ENCODE assay signal across 30 cellular contexts in the genomic region with DNA sequence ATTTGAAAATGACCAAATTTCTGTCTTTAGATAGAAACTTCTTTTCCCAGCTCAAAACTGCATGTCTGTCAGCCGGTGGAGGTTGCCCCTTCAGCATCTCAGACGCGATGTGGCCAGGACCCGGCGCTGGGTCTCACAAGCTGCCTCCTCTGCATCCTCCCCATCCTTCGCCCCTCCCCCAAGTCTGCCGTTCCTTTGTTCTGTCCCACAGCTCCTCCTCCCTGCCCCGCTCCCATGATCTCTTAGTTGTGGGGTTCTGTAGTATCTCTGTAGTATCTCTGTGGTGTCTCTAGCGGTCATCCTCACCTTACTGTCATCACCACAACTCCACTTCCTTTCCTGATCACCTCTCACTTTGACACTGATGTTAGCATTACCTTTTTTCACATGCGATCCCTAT. TPM values are rescaled to one million over a fixed set of nuclear protein-coding genes. Genes with fewer than 3 reads are reported as not detected.
DNase-seq lines count a peak whose midpoint lies in the region; ATAC-seq and TF ChIP-seq lines count a peak whose summit lies in the region.
"Had no signal": no experiment of that assay in that cellular context is flagged by ENCODE, and none has a peak within 500 bp of the region (broad histone marks: within the 10 kb centered on the region; RNA-seq: fewer than 3 reads in every experiment).

No MANE protein-coding gene starts in this region.

- H3K36me3 Mint-ChIP-seq in central memory CD8-positive, alpha-beta T cell (ENCODE audit: insufficient read depth), result peaks cover 39% of the 10 kb centered on the region
- H3K36me3 Mint-ChIP-seq in immature natural killer cell (peaks cover 25 to 64% (median 44%) of the 10 kb centered on the region in 3 donors), osteocyte (ENCODE audit: unreplicated experiment) (peaks cover 50% of the 10 kb centered on the region)

- H3K27ac Mint-ChIP-seq in central memory CD8-positive, alpha-beta T cell (ENCODE audit: low read depth), result peak overlapping the region; percentile 67
- H3K27ac Mint-ChIP-seq in immature natural killer cell, result peak overlapping the region; percentile 77 to 93 (median 86)
- H3K27ac Mint-ChIP-seq in osteocyte (ENCODE audit: unreplicated experiment), result peak overlapping the region; percentile 60

- no peak for TF ChIP-seq CTCF in osteocyte (IDR thresholded peaks at IDR 0.05)

- no peaks in the 10 kb centered on the region for H3K36me3 ChIP-seq in H7 (replicated peaks; ENCODE audit: control insufficient read depth, insufficient read depth, low read length)
- H3K36me3 ChIP-seq: colonic mucosa, right atrium auricular region had no signal

- H3K4me1 Mint-ChIP-seq in central memory CD8-positive, alpha-beta T cell, result peaks cover 51% of the 10 kb centered on the region
- H3K4me1 Mint-ChIP-seq in immature natural killer cell, result peaks cover 76 to 95% of the 10 kb centered on the region in 2 donors
- H3K4me1 Mint-ChIP-seq in osteocyte (ENCODE audit: unreplicated experiment), result peaks cover 71% of the 10 kb centered on the region

- no peaks in the 10 kb centered on the region for H3K9me3 Mint-ChIP-seq in central memory CD8-positive, alpha-beta T cell
- H3K9me3 Mint-ChIP-seq in immature natural killer cell (no peaks in the 10 kb centered on the region), osteocyte (ENCODE audit: unreplicated experiment) (no peaks in the 10 kb centered on the region)
- H3K9me3 Mint-ChIP-seq: activated naive CD4-positive, alpha-beta T cell treated with anti-CD3 and anti-CD28 coated beads, Interleukin-2, amount 50 U/mL, for 72 hours; neural crest cell had no signal

- no peaks in the 10 kb centered on the region for H3K27me3 Mint-ChIP-seq in central memory CD8-positive, alpha-beta T cell
- H3K27me3 Mint-ChIP-seq in immature natural killer cell (ENCODE audit: low read depth in 3 of 3) (peaks cover 2 to 12% (median 3%) of the 10 kb centered on the region in 3 donors), osteocyte (ENCODE audit: unreplicated experiment) (no peaks in the 10 kb centered on the region)

- peak overlapping the region; percentile 14 for H3K4me3 Mint-ChIP-seq in central memory CD8-positive, alpha-beta T cell
- H3K4me3 Mint-ChIP-seq in immature natural killer cell, result peak overlapping the region; percentile 53 to 78 (median 65)
- no peak overlapping the region for H3K4me3 Mint-ChIP-seq in osteocyte (ENCODE audit: unreplicated experiment)
- H3K4me3 Mint-ChIP-seq: neural crest cell had no signal

- DNase-seq in H7 (peak; percentile 74), immature natural killer cell (peak; percentile 43 to 59 (median 47)), osteocyte (ENCODE audit: extremely low spot score, unreplicated experiment) (no peak), SW 1271 (lab: John Stamatoyannopoulos, UW) (no peak), DMS153 treated with DMSO at 0.1 percent for 48 hours (lab: John Stamatoyannopoulos, UW; ENCODE audit: unreplicated experiment) (no peak), NCI-H1694 treated with DMSO at 0.1 percent for 48 hours (lab: John Stamatoyannopoulos, UW) (no peak)
- DNase-seq in central memory CD8-positive, alpha-beta T cell (ENCODE audit: low spot score in 2 of 2), result no peak
- DNase-seq in stimulated activated CD4-positive, alpha-beta T cell treated with anti-CD3 and anti-CD28 coated beads, Interleukin-4, amount 100 ng/mL, for 1 hour, result no peak
- DNase-seq: activated effector memory CD4-positive, alpha-beta T cell treated with Interleukin-2 at 50 U/mL for 16 hours; colonic mucosa; DMS153; effector CD4-positive, alpha-beta T cell; kidney glomerular epithelial cell; lower lobe of right lung; mucosa of descending colon; NCI-H1436; NCI-H2107; NCI-H345; NCI-H748 treated with DMSO at 0.1 percent for 48 hours; SHP77 treated with DMSO at 0.1 percent for 48 hours; small intestine; stomach had no signal

- no peak for ATAC-seq in central memory CD8-positive, alpha-beta T cell (replicated peaks; ENCODE audit: extremely low read depth, poor library complexity, severe bottlenecking)
- ATAC-seq: GM12878, HCT116, HepG2, lower lobe of right lung, mucosa of descending colon, Panc1 had no signal

- H3K27me3 ChIP-seq in H7 (ENCODE audit: control insufficient read depth, insufficient read depth, low read length), result no peaks in the 10 kb centered on the region
- H3K27me3 ChIP-seq: colonic mucosa, right atrium auricular region, stomach, vagina had no signal

- H3K4me3 ChIP-seq in H7 (ENCODE audit: insufficient read depth, low read depth, low read length), result no peak overlapping the region
- H3K4me3 ChIP-seq: colonic mucosa, GM12878, lower lobe of right lung, mucosa of descending colon, right atrium auricular region, stomach, vagina had no signal

RNA-seq across cellular contexts. Expression of gene TRAF6, which starts 49.9 kb away (rescaled TPM):
- 6.0 and 6.9 TPM in 2 replicates for total RNA-seq in H7 (2014; rRNA removed; shearing (Covaris generic))
- 10 to 100 TPM; 11.3 to 20.0 (median 13.1) TPM for polyA plus RNA-seq in immature natural killer cell
- 13.9 and 15.0 TPM in 2 replicates for total RNA-seq in osteocyte

Comparison
In these comparisons a context has a peak if more than half of its experiments do, and no peak if none do; other contexts are left out.
1. DNase-seq: peak in H7 (single experiment) and immature natural killer cell (3 of 3); none in central memory CD8-positive, alpha-beta T cell (0 of 2), osteocyte (single experiment), SW 1271 (0 of 2), DMS153 treated with DMSO at 0.1 percent for 48 hours (single experiment), NCI-H1694 treated with DMSO at 0.1 percent for 48 hours (single experiment) and stimulated activated CD4-positive, alpha-beta T cell treated with anti-CD3 and anti-CD28 coated beads, Interleukin-4, amount 100 ng/mL, for 1 hour (single experiment).
2. Peak in every context shown above with its lines, with median percentiles within 50 percentile points of each other: H3K27ac Mint-ChIP-seq.